Comparison of ENCODE assay signal across 8 cellular contexts in the genomic region with DNA sequence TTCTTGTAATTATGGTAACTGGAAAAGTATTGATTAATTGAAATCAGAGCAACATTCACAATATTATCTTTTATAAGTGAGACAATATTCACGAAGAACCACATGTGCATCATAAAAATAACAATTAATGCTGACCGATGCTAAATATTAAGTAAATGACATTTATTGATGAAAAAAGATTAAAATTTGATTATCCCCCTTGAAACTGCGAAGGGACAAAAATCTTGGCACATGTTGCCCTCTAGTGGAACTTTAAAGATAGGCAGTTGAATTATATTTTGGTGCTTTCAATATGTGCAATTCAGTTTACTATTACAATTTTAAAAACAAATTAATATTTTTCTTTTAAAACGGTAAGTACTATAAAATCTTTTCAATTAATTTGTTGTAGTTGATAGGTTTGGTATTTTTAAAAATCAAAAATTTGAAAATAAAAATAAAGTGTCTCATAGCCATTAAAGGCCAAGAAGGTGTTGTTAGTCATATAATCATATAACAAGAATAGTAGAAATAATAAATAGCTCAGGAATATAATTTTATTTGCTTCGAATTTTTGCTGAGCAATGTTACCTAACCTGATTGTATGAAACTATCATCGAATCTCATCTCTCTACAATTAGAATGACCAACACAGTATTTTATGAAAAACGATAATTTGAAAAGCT.
DNase-seq lines count a peak whose midpoint lies in the region; ATAC-seq, FAIRE-seq and TF ChIP-seq lines count a peak whose summit lies in the region.

No MANE protein-coding gene starts in this region.

- no peak overlapping the region for H2BK5ac ChIP-seq in neuronal stem cell (ENCODE audit: low read length)

- H3K4me2 ChIP-seq in GM12878 (ENCODE audit: control insufficient read depth, insufficient read depth) (no peak overlapping the region), neuronal stem cell (ENCODE audit: insufficient read depth, low read length, poor library complexity, severe bottlenecking) (no peak overlapping the region)

- no peak overlapping the region for H2BK15ac ChIP-seq in neuronal stem cell (ENCODE audit: low read length)

- no peak for FAIRE-seq in GM12878 (lab: Jason Lieb, UNC)

- H3K79me1 ChIP-seq in neuronal stem cell (ENCODE audit: low read depth, low read length) = no peaks in the 10 kb centered on the region

- no peak overlapping the region for H4K91ac ChIP-seq in neuronal stem cell (ENCODE audit: low read depth, low read length, poor library complexity)

- peak; percentile 47 for TF ChIP-seq RAD21 in GM12878 (IDR thresholded peaks at IDR 0.05; ENCODE audit: insufficient read depth, low read depth, low read length)

- no peaks in the 10 kb centered on the region for H3K36me3 Mint-ChIP-seq in activated naive CD4-positive, alpha-beta T cell treated with anti-CD3 and anti-CD28 coated beads, Interleukin-2, amount 50 U/mL, for 72 hours

- H3K4me3 ChIP-seq in HL-60 (replicated peaks; ENCODE audit: insufficient read depth, low read length) = no peak overlapping the region
- H3K4me3 ChIP-seq in GM12878 = no peak overlapping the region
- H3K4me3 ChIP-seq in neuronal stem cell (ENCODE audit: low read length in 2 of 2) = no peak overlapping the region

- no TSS peak for BruUV-seq in GM12878 (replicated peaks; lab: Mats Ljungman, UMichigan)

- H3K4ac ChIP-seq in neuronal stem cell (ENCODE audit: low read length) = no peak overlapping the region

- H3K36me3 ChIP-seq in GM12878 (ENCODE audit: control insufficient read depth in 2 of 2, insufficient read depth in 2 of 2, low read length in 1 of 2) = no peaks in the 10 kb centered on the region
- no peaks in the 10 kb centered on the region for H3K36me3 ChIP-seq in neuronal stem cell (replicated peaks in 1 of 2; ENCODE audit: control insufficient read depth in 2 of 2, insufficient read depth in 2 of 2, low read length in 2 of 2)

- no peak overlapping the region for H3K27ac Mint-ChIP-seq in activated naive CD4-positive, alpha-beta T cell treated with anti-CD3 and anti-CD28 coated beads, Interleukin-2, amount 50 U/mL, for 72 hours

- no peak for TF ChIP-seq POLR2A in GM12878 (IDR thresholded peaks at IDR 0.05; ENCODE audit: low read depth, low read length)

- no peaks in the 10 kb centered on the region for H3K27me3 ChIP-seq in HL-60 (ENCODE audit: insufficient read depth, poor library complexity, severe bottlenecking)
- H3K27me3 ChIP-seq in GM12878 (replicated peaks in 1 of 2; ENCODE audit: control insufficient read depth in 2 of 2, insufficient read depth in 2 of 2, low read length in 1 of 2) = no peaks in the 10 kb centered on the region
- H3K27me3 ChIP-seq in neuronal stem cell (ENCODE audit: control insufficient read depth in 3 of 3, insufficient read depth in 3 of 3, low read depth in 1 of 3, low read length in 3 of 3) = no peaks in the 10 kb centered on the region

- WGBS in GM12878 (ENCODE audit: insufficient coverage, insufficient replicate concordance, low lambda C conversion rate, missing lambda C conversion rate) = 20% methylated on average over 7 of the region's 7 CpGs
- no CpG with 5 or more reads among the region's 7 CpGs for WGBS in neuronal stem cell (ENCODE audit: extremely low coverage in 2 of 2, insufficient read length in 2 of 2, insufficient replicate concordance in 1 of 2), 2 donors

- no peak overlapping the region for H3K9ac ChIP-seq in GM12878 (ENCODE audit: control insufficient read depth, insufficient read depth, low read length)
- no peak overlapping the region for H3K9ac ChIP-seq in neuronal stem cell (ENCODE audit: low read depth, low read length, poor library complexity)

- no peak overlapping the region for H2BK120ac ChIP-seq in neuronal stem cell (ENCODE audit: low read depth, low read length)

- no peak overlapping the region for H3K23ac ChIP-seq in neuronal stem cell (ENCODE audit: low read depth, low read length, poor library complexity)

- no peaks in the 10 kb centered on the region for H4K20me1 ChIP-seq in GM12878 (ENCODE audit: control insufficient read depth, insufficient read depth)

- DNase-seq in GM10266 (ENCODE audit: extremely low spot score) (peak; percentile 53), HL-60 (ENCODE audit: low read depth in 1 of 2, low spot score in 1 of 2) (no peak), GM12878 (ENCODE audit: low read depth, low spot score) (no peak), midbrain (lab: John Stamatoyannopoulos, UW) (peak; percentile 2), neuronal stem cell (ENCODE audit: low spot score) (no peak), ureter (ENCODE audit: low spot score) (no peak)
- no peak for DNase-seq in activated naive CD4-positive, alpha-beta T cell treated with anti-CD3 and anti-CD28 coated beads, Interleukin-2, amount 50 U/mL, for 72 hours (ENCODE audit: low spot score in 2 of 2)

- H3K9me3 ChIP-seq in GM12878 (replicated peaks; ENCODE audit: control insufficient read depth, insufficient read depth, low read length) = no peaks in the 10 kb centered on the region
- H3K9me3 ChIP-seq in neuronal stem cell (replicated peaks in 1 of 2; ENCODE audit: control insufficient read depth in 2 of 2, insufficient read depth in 1 of 2, low read depth in 1 of 2, low read length in 2 of 2) = no peaks in the 10 kb centered on the region

- no peak overlapping the region for H3K18ac ChIP-seq in neuronal stem cell (ENCODE audit: low read length)

- in situ Hi-C loops in GM12878 (cut with MboI) = loop anchor here (25.0 kb wide), 1 partner anchor 835 kb away; no protein-coding TSS in a partner anchor

- RAD21 ChIA-PET in GM12878 (lab: Charles Lee; ENCODE audit: unreplicated experiment) = interaction anchor here (1.0 kb wide), 1 partner anchor 412 kb away, joined by 4 read pairs; no protein-coding TSS in a partner anchor

- H4K8ac ChIP-seq in neuronal stem cell (ENCODE audit: low read depth, low read length) = no peak overlapping the region

- intact Hi-C loops in GM12878 (cut with micrococcal nuclease; ENCODE audit: unreplicated experiment) = loop anchor here (5.0 to 10.0 kb wide), 2 partner anchors 410 to 833 kb away; no protein-coding TSS in a partner anchor

- H3K4me1 ChIP-seq in GM12878 (ENCODE audit: control insufficient read depth, insufficient read depth, low read length) = no peaks in the 10 kb centered on the region
- no peaks in the 10 kb centered on the region for H3K4me1 ChIP-seq in neuronal stem cell (ENCODE audit: control insufficient read depth in 2 of 2, insufficient read depth in 1 of 2, low read depth in 1 of 2, low read length in 2 of 2)

- TF ChIP-seq CTCF in GM10266 (IDR thresholded peaks at IDR 0.05; ENCODE audit: control insufficient read depth, insufficient read depth, low read depth, missing control alignments) (peak; percentile 55), HL-60 (IDR thresholded peaks at IDR 0.05; ENCODE audit: insufficient read depth, low read length) (peak; percentile 23), GM12878 (IDR thresholded peaks at IDR 0.05 in 2 of 3, conservative IDR thresholded peaks at IDR 0.05 in 1 of 3; ENCODE audit: control insufficient read depth in 2 of 3, extremely low read depth in 1 of 3, insufficient read depth in 1 of 3, low read depth in 3 of 3, low read length in 3 of 3) (peak; percentile 46 to 54 (median 46); a peak in 5 of 6 replicates)

- CTCF ChIA-PET in GM12878 (lab: Yijun Ruan, JAX) = interaction anchor here (0.5 to 1.7 kb wide), 5 partner anchors 12 to 411 kb away, joined by 3 to 8 read pairs (median 3); no protein-coding TSS in a partner anchor

- ATAC-seq in GM12878 = no peak
- ATAC-seq in activated naive CD4-positive, alpha-beta T cell treated with anti-CD3 and anti-CD28 coated beads, Interleukin-2, amount 50 U/mL, for 72 hours = no peak
- ATAC-seq in GM18909 (IDR thresholded peaks at IDR 0.05; ENCODE audit: poor library complexity, unreplicated experiment) = no peak

- no peak for TF ChIP-seq EP300 in GM12878 (IDR thresholded peaks at IDR 0.05; ENCODE audit: borderline replicate concordance in 1 of 2, control insufficient read depth in 1 of 2, low read depth in 2 of 2, low read length in 2 of 2)

- H3K79me2 ChIP-seq in GM12878 (ENCODE audit: control insufficient read depth, insufficient read depth, low read length) = no peaks in the 10 kb centered on the region

- H3K14ac ChIP-seq in neuronal stem cell (ENCODE audit: low read length) = no peak overlapping the region

- SMC1A ChIA-PET in GM12878 (lab: Charles Lee; ENCODE audit: uncharacterized antibody, unreplicated experiment) = interaction anchor here (0.6 kb wide), 1 partner anchor 370 kb away, joined by 3 read pairs; no protein-coding TSS in a partner anchor

- POLR2A ChIA-PET in GM12878 (lab: Charles Lee) = no interaction called here

- H2AFZ ChIP-seq in GM12878 (ENCODE audit: control insufficient read depth, low read depth, low read length) = no peak overlapping the region
- no peak overlapping the region for H2AFZ ChIP-seq in neuronal stem cell (ENCODE audit: low read length)

- H3K27ac ChIP-seq in HL-60 (replicated peaks) (no peak overlapping the region), GM12878 (ENCODE audit: control insufficient read depth, insufficient read depth) (no peak overlapping the region), neuronal stem cell (replicated peaks; ENCODE audit: low read length) (no peak overlapping the region)

- no peak overlapping the region for H2AK5ac ChIP-seq in neuronal stem cell (ENCODE audit: low read depth, low read length)

- H3K9me3 Mint-ChIP-seq in activated naive CD4-positive, alpha-beta T cell treated with anti-CD3 and anti-CD28 coated beads, Interleukin-2, amount 50 U/mL, for 72 hours = peaks cover 9 to 17% of the 10 kb centered on the region in 2 donors

- H2BK12ac ChIP-seq in neuronal stem cell (ENCODE audit: low read length) = no peak overlapping the region

TF ChIP-seq in GM12878, 131 proteins besides CTCF, POLR2A, EP300 and RAD21:
- TF ChIP-seq NFYA (IDR thresholded peaks at IDR 0.05; ENCODE audit: borderline replicate concordance, low read depth, low read length) = no peak

Comparison
In these comparisons a context has a peak if more than half of its experiments do, and no peak if none do; other contexts are left out.
1. DNase-seq: peak in GM10266 (single experiment) and midbrain (single experiment); none in HL-60 (0 of 2), GM12878 (single experiment), activated naive CD4-positive, alpha-beta T cell treated with anti-CD3 and anti-CD28 coated beads, Interleukin-2, amount 50 U/mL, for 72 hours (0 of 2), neuronal stem cell (single experiment) and ureter (single experiment).
2. Peak in every context shown above with its lines, with median percentiles within 50 percentile points of each other: CTCF ChIP-seq.